In genomic region chr4:53365121-53365485, GRCh38 we compare ENCODE assay signal across 8 cellular contexts. TPM values are rescaled to one million over a fixed set of nuclear protein-coding genes. Genes with fewer than 3 reads are reported as not detected.
A peak's percentile ranks its signal among the peaks of the same experiment; 100 is the strongest.
DNase-seq lines count a peak whose midpoint lies in the region; ATAC-seq lines count a peak whose summit lies in the region.

No MANE protein-coding gene starts in this region.

- no peaks in the 10 kb centered on the region for H3K9me3 Mint-ChIP-seq in activated naive CD4-positive, alpha-beta T cell treated with anti-CD3 and anti-CD28 coated beads for 36 hours

- peak overlapping the region; percentile 96 for H3K4me3 Mint-ChIP-seq in activated naive CD4-positive, alpha-beta T cell treated with anti-CD3 and anti-CD28 coated beads for 36 hours

- H3K36me3 Mint-ChIP-seq in activated naive CD4-positive, alpha-beta T cell treated with anti-CD3 and anti-CD28 coated beads for 36 hours (ENCODE audit: low read depth), result peaks cover 10% of the 10 kb centered on the region

- H3K4me1 ChIP-seq in mononuclear cell (ENCODE audit: insufficient read depth, low read length) (peaks cover 23% of the 10 kb centered on the region), aorta (ENCODE audit: control insufficient read depth in 1 of 2, insufficient read depth in 2 of 2, low read length in 2 of 2) (no peaks in the 10 kb centered on the region)

- H3K27me3 Mint-ChIP-seq in activated naive CD4-positive, alpha-beta T cell treated with anti-CD3 and anti-CD28 coated beads for 36 hours (ENCODE audit: low read depth), result peaks cover 2% of the 10 kb centered on the region

- H3K9me3 ChIP-seq in mononuclear cell (ENCODE audit: low read depth, low read length) (no peaks in the 10 kb centered on the region), aorta (ENCODE audit: control insufficient read depth, low read length) (no peaks in the 10 kb centered on the region)

- ATAC-seq in HG03095 (IDR thresholded peaks at IDR 0.05; ENCODE audit: unreplicated experiment) (peak; percentile 11), aorta (ENCODE audit: low FRiP score) (peak; percentile 50)

- H3K27me3 ChIP-seq in mononuclear cell (ENCODE audit: insufficient read depth, low read length), result no peaks in the 10 kb centered on the region
- no peaks in the 10 kb centered on the region for H3K27me3 ChIP-seq in aorta (ENCODE audit: control insufficient read depth in 1 of 2, insufficient read depth in 2 of 2, low read length in 1 of 2)

- peaks cover 0 to 1% of the 10 kb centered on the region in 2 donors for H3K36me3 ChIP-seq in aorta (ENCODE audit: control insufficient read depth in 1 of 2, insufficient read depth in 2 of 2, low read length in 1 of 2)

- H3K27ac ChIP-seq in aorta (ENCODE audit: low read depth in 1 of 2, low read length in 2 of 2), result no peak overlapping the region

- peak; percentile 20 for DNase-seq in activated naive CD4-positive, alpha-beta T cell treated with anti-CD3 and anti-CD28 coated beads for 36 hours
- no peak for DNase-seq in activated naive CD4-positive, alpha-beta T cell treated with Interleukin-2 at 50 U/mL for 16 hours
- DNase-seq in RPMI7951 (ENCODE audit: low read depth) (peak; percentile 29), dermis blood vessel endothelial cell (peak; percentile 35), aorta (no peak), HPDE6-E6E7 (ENCODE audit: extremely low spot score) (no peak)

- H3K27ac Mint-ChIP-seq in activated naive CD4-positive, alpha-beta T cell treated with anti-CD3 and anti-CD28 coated beads for 36 hours, result peak overlapping the region; percentile 96

- H3K4me1 Mint-ChIP-seq in activated naive CD4-positive, alpha-beta T cell treated with anti-CD3 and anti-CD28 coated beads for 36 hours (ENCODE audit: low read depth), result peaks cover 44% of the 10 kb centered on the region

- WGBS in aorta, 2 donors, result 1% methylated on average over 8 of the region's 8 CpGs

- CTCF ChIA-PET in activated naive CD4-positive, alpha-beta T cell treated with anti-CD3 and anti-CD28 coated beads for 36 hours (lab: Charles Lee), result no interaction called here

- intact Hi-C loops in activated naive CD4-positive, alpha-beta T cell treated with anti-CD3 and anti-CD28 coated beads for 36 hours (cut with micrococcal nuclease), result loop anchor here (5.0 kb wide), 2 partner anchors 168 to 253 kb away; no protein-coding TSS in a partner anchor
- intact Hi-C loops in aorta (cut with DNase I), result loop anchor here (5.0 to 10.0 kb wide), 2 partner anchors 168 to 170 kb away; no protein-coding TSS in a partner anchor

- H3K4me3 ChIP-seq in mononuclear cell (ENCODE audit: low read length) (peak overlapping the region; percentile 73), aorta (ENCODE audit: low read length in 2 of 2) (peak overlapping the region; percentile 23 to 91)

RNA-seq across cellular contexts. Expression of gene SCFD2, which starts 0.8 kb away (rescaled TPM):
- total RNA-seq in activated naive CD4-positive, alpha-beta T cell treated with anti-CD3 and anti-CD28 coated beads for 36 hours, result 10 to 100 TPM; 14.3 to 15.1 TPM
- 26.9 and 27.6 TPM in 2 replicates for total RNA-seq in RPMI7951 (2014; rRNA removed; shearing (Covaris generic))
- 20.4 and 28.1 TPM in 2 replicates for total RNA-seq in dermis blood vessel endothelial cell
- total RNA-seq in mononuclear cell, result 20.6 TPM
- 10 to 100 TPM; 15.3 to 19.2 TPM for total RNA-seq in aorta
- polyA plus RNA-seq in aorta, result 1 to 10 TPM; 3.5 to 5.3 TPM

RNA-seq across cellular contexts. Expression of gene FIP1L1, which starts 12.3 kb away (rescaled TPM):
- 10 to 100 TPM; 49.9 to 55.4 TPM for total RNA-seq in activated naive CD4-positive, alpha-beta T cell treated with anti-CD3 and anti-CD28 coated beads for 36 hours
- 45.8 and 52.7 TPM in 2 replicates for total RNA-seq in RPMI7951 (2014; rRNA removed; shearing (Covaris generic))
- total RNA-seq in dermis blood vessel endothelial cell (51.5 and 60.4 TPM in 2 replicates), mononuclear cell (91.3 TPM), aorta (10 to 100 TPM; 42.6 to 49.8 TPM)
- 10 to 100 TPM; 33.2 to 39.7 TPM for polyA plus RNA-seq in aorta

Comparison
In these comparisons a context has a peak if more than half of its experiments do, and no peak if none do; other contexts are left out.
1. DNase-seq: peak in activated naive CD4-positive, alpha-beta T cell treated with anti-CD3 and anti-CD28 coated beads for 36 hours (single experiment), RPMI7951 (single experiment) and dermis blood vessel endothelial cell (single experiment); none in activated naive CD4-positive, alpha-beta T cell treated with Interleukin-2 at 50 U/mL for 16 hours (single experiment), aorta (0 of 2) and HPDE6-E6E7 (single experiment).